19 cellular contexts compared by ENCODE assay signal in genomic region chr1:221169447-221169889, GRCh38.
A peak's percentile ranks its signal among the peaks of the same experiment; 100 is the strongest.
DNase-seq lines count a peak whose midpoint lies in the region; ATAC-seq, FAIRE-seq and TF ChIP-seq lines count a peak whose summit lies in the region.
"Had no signal": no experiment of that assay in that cellular context is flagged by ENCODE, and none has a peak within 500 bp of the region (broad histone marks: within the 10 kb centered on the region; RNA-seq: fewer than 3 reads in every experiment).

No MANE protein-coding gene starts in this region.

- peaks cover 8% of the 10 kb centered on the region for H3K36me3 Mint-ChIP-seq in HFFc6 (ENCODE audit: low read depth)
- no peaks in the 10 kb centered on the region for H3K36me3 Mint-ChIP-seq in activated CD4-positive, alpha-beta T cell treated with anti-CD3 and anti-CD28 coated beads, Interleukin-2, amount 10 ng/mL, durations not matched to agents 7 days and 5 days (ENCODE audit: low read depth)

- H2BK5ac ChIP-seq in mesenchymal stem cell (ENCODE audit: low read depth, low read length, poor library complexity, severe bottlenecking): no peak overlapping the region

- 0% methylated on average over 1 of the region's 2 CpGs for WGBS in mesenchymal stem cell
- WGBS in small intestine, 3 donors: 48 to 58% (median 49%) methylated on average over 2 of the region's 2 CpGs

- no peaks in the 10 kb centered on the region for H3K36me3 ChIP-seq in BLaER1 treated with 17β-estradiol and CSF1 and Interleukin-3, amounts not matched to agents 10 nM and 100 nM
- H3K36me3 ChIP-seq in mesenchymal stem cell (ENCODE audit: control insufficient read depth in 1 of 2, insufficient read depth in 2 of 2, low read depth in 1 of 2, low read length in 2 of 2) (no peaks in the 10 kb centered on the region), small intestine (ENCODE audit: control insufficient read depth in 2 of 2, insufficient read depth in 2 of 2, low read length in 2 of 2) (no peaks in the 10 kb centered on the region)
- H3K36me3 ChIP-seq: tibial nerve had no signal

- H3K27me3 ChIP-seq in BLaER1 treated with 17β-estradiol and CSF1 and Interleukin-3, amounts not matched to agents 10 nM and 100 nM: peaks cover 0 to 3% (median 0%) of the 10 kb centered on the region in 11 experiments; a peak in 1 of 22 replicates
- H3K27me3 ChIP-seq in mesenchymal stem cell (ENCODE audit: control insufficient read depth in 1 of 2, insufficient read depth in 1 of 2, low read length in 2 of 2): no peaks in the 10 kb centered on the region
- no peaks in the 10 kb centered on the region for H3K27me3 ChIP-seq in small intestine (ENCODE audit: control insufficient read depth in 2 of 2, insufficient read depth in 2 of 2, low read length in 2 of 2)
- H3K27me3 ChIP-seq: tibial nerve had no signal

- no peak for ATAC-seq in HG02981 (IDR thresholded peaks at IDR 0.05; ENCODE audit: unreplicated experiment)

- H4K20me1 ChIP-seq in BLaER1 treated with 17β-estradiol and CSF1 and Interleukin-3, amounts not matched to agents 10 nM and 100 nM: no peaks in the 10 kb centered on the region

- no peak overlapping the region for H3K23ac ChIP-seq in mesenchymal stem cell (ENCODE audit: low read length in 2 of 2)

- POLR2A ChIA-PET in activated CD4-positive, alpha-beta T cell treated with anti-CD3 and anti-CD28 coated beads, Interleukin-2, amount 10 ng/mL, durations not matched to agents 7 days and 5 days (lab: Charles Lee): no interaction called here

- H3K27ac Mint-ChIP-seq in HFFc6: no peak overlapping the region
- no peak overlapping the region for H3K27ac Mint-ChIP-seq in activated CD4-positive, alpha-beta T cell treated with anti-CD3 and anti-CD28 coated beads, Interleukin-2, amount 10 ng/mL, durations not matched to agents 7 days and 5 days
- H3K27ac Mint-ChIP-seq: activated CD4-positive, alpha-beta T cell treated with anti-CD3 and anti-CD28 coated beads, Interleukin-2, amount 10 ng/mL, durations not matched to agents 24 days and 14 days; activated T-helper 1 cell treated with anti-CD3 and anti-CD28 coated beads, Interleukin-12 subunit alpha, Interleukin-12 subunit beta, Interleukin-2, Interleukin-4 antibody, amounts not matched to agents 30 ng/mL and 10 ng/mL and 1 ng/mL, durations not matched to agents 14 hours and 24 hours and 36 hours had no signal

- peak overlapping the region in 6 of 11 experiments; percentile 8 to 84 (median 76); a peak in 8 of 22 replicates for H3K4me2 ChIP-seq in BLaER1 treated with 17β-estradiol and CSF1 and Interleukin-3, amounts not matched to agents 10 nM and 100 nM
- H3K4me2 ChIP-seq in mesenchymal stem cell (ENCODE audit: low read length, poor library complexity, severe bottlenecking): peak overlapping the region; percentile 3

- TF ChIP-seq CTCF in HFFc6 (IDR thresholded peaks at IDR 0.05) (no peak), cardiac fibroblast (IDR thresholded peaks at IDR 0.05; ENCODE audit: low read depth, low read length) (no peak), foreskin fibroblast (IDR thresholded peaks at IDR 0.05; ENCODE audit: low read depth, low read length) (no peak)

- no peak overlapping the region; a peak in 1 of 22 replicates for H3K9ac ChIP-seq in BLaER1 treated with 17β-estradiol and CSF1 and Interleukin-3, amounts not matched to agents 10 nM and 100 nM
- H3K9ac ChIP-seq in mesenchymal stem cell (ENCODE audit: low read length): no peak overlapping the region

- H3K18ac ChIP-seq in mesenchymal stem cell (ENCODE audit: low read depth in 1 of 2, low read length in 2 of 2): no peak overlapping the region

- H3K4me3 ChIP-seq in BLaER1 treated with 17β-estradiol and CSF1 and Interleukin-3, amounts not matched to agents 10 nM and 100 nM: no peak overlapping the region
- H3K4me3 ChIP-seq in cardiac fibroblast (replicated peaks in 1 of 2; ENCODE audit: low read depth in 2 of 2, low read length in 2 of 2): no peak overlapping the region
- no peak overlapping the region for H3K4me3 ChIP-seq in mesenchymal stem cell (ENCODE audit: insufficient read depth in 1 of 2, low read depth in 1 of 2, low read length in 2 of 2)
- no peak overlapping the region for H3K4me3 ChIP-seq in small intestine (ENCODE audit: low read depth in 1 of 2, low read length in 2 of 2)
- H3K4me3 ChIP-seq in foreskin fibroblast (ENCODE audit: low read depth in 1 of 2, low read length in 2 of 2): no peak overlapping the region
- H3K4me3 ChIP-seq: tibial nerve had no signal

- H3K14ac ChIP-seq in mesenchymal stem cell (ENCODE audit: low read length in 2 of 2): no peak overlapping the region

- H2AK5ac ChIP-seq in mesenchymal stem cell (ENCODE audit: low read length, severe bottlenecking): no peak overlapping the region

- no peak overlapping the region for H3K4me3 Mint-ChIP-seq in HFFc6
- H3K4me3 Mint-ChIP-seq in activated CD4-positive, alpha-beta T cell treated with anti-CD3 and anti-CD28 coated beads, Interleukin-2, amount 10 ng/mL, durations not matched to agents 7 days and 5 days: no peak overlapping the region
- H3K4me3 Mint-ChIP-seq: activated CD4-positive, alpha-beta T cell treated with anti-CD3 and anti-CD28 coated beads, Interleukin-2, amount 10 ng/mL, durations not matched to agents 24 days and 14 days; activated T-helper 1 cell treated with anti-CD3 and anti-CD28 coated beads, Interleukin-12 subunit alpha, Interleukin-12 subunit beta, Interleukin-2, Interleukin-4 antibody, amounts not matched to agents 30 ng/mL and 10 ng/mL and 1 ng/mL, durations not matched to agents 14 hours and 24 hours and 36 hours had no signal

- no peak overlapping the region for H2BK12ac ChIP-seq in mesenchymal stem cell (ENCODE audit: low read length in 2 of 2)

- no peak overlapping the region for H2BK15ac ChIP-seq in mesenchymal stem cell (ENCODE audit: low read depth, poor library complexity, severe bottlenecking)

- H3K4me1 Mint-ChIP-seq in HFFc6 (ENCODE audit: low read depth): peaks cover 27% of the 10 kb centered on the region
- H3K4me1 Mint-ChIP-seq in activated CD4-positive, alpha-beta T cell treated with anti-CD3 and anti-CD28 coated beads, Interleukin-2, amount 10 ng/mL, durations not matched to agents 7 days and 5 days: no peaks in the 10 kb centered on the region
- H3K4me1 Mint-ChIP-seq: activated CD4-positive, alpha-beta T cell treated with anti-CD3 and anti-CD28 coated beads, Interleukin-2, amount 10 ng/mL, durations not matched to agents 24 days and 14 days had no signal

- peak; percentile 9 for DNase-seq in HFFc6
- peak; percentile 32 to 54 for DNase-seq in cardiac fibroblast (ENCODE audit: low read depth in 2 of 2)
- peak; percentile 71 for DNase-seq in mesenchymal stem cell
- no peak for DNase-seq in small intestine
- no peak for DNase-seq in foreskin fibroblast
- DNase-seq in activated CD4-positive, alpha-beta T cell treated with anti-CD3 and anti-CD28 coated beads, Interleukin-2, amount 10 ng/mL, durations not matched to agents 7 days and 5 days: no peak
- DNase-seq: activated CD4-positive, alpha-beta T cell treated with anti-CD3 and anti-CD28 coated beads, Interleukin-2, amount 10 ng/mL, durations not matched to agents 24 days and 14 days; amygdala; foreskin melanocyte; Karpas-422; NCI-H146; NCI-H526; RPMI8226; stimulated activated CD4-positive, alpha-beta T cell treated with anti-CD3 and anti-CD28 coated beads, Interleukin-1b, Interleukin-23, amount 100 ng/mL, for 48 hours had no signal

- no peak overlapping the region for H2BK120ac ChIP-seq in mesenchymal stem cell (ENCODE audit: low read depth, low read length)

- CTCF ChIA-PET in activated CD4-positive, alpha-beta T cell treated with anti-CD3 and anti-CD28 coated beads, Interleukin-2, amount 10 ng/mL, durations not matched to agents 7 days and 5 days (lab: Charles Lee): no interaction called here

- H3K4ac ChIP-seq in mesenchymal stem cell (ENCODE audit: low read depth in 1 of 2, low read length in 2 of 2): no peak overlapping the region

- FAIRE-seq in small intestine (lab: Jason Lieb, UNC): no peak

- H4K8ac ChIP-seq in mesenchymal stem cell (ENCODE audit: low read length): no peak overlapping the region

- peak overlapping the region in 9 of 11 experiments; percentile 93 to 98 (median 96); a peak in 16 of 22 replicates for H3K27ac ChIP-seq in BLaER1 treated with 17β-estradiol and CSF1 and Interleukin-3, amounts not matched to agents 10 nM and 100 nM
- H3K27ac ChIP-seq in mesenchymal stem cell (ENCODE audit: low read length, poor library complexity, severe bottlenecking) (peak overlapping the region; percentile 77), small intestine (ENCODE audit: low read depth in 1 of 2, low read length in 1 of 2) (no peak overlapping the region)
- H3K27ac ChIP-seq: C4-2B, tibial nerve had no signal

- peaks cover 34 to 74% (median 44%) of the 10 kb centered on the region in 10 experiments for H3K4me1 ChIP-seq in BLaER1 treated with 17β-estradiol and CSF1 and Interleukin-3, amounts not matched to agents 10 nM and 100 nM
- H3K4me1 ChIP-seq in mesenchymal stem cell (ENCODE audit: control insufficient read depth, insufficient read depth, low read depth, low read length) (peaks cover 1% of the 10 kb centered on the region), small intestine (ENCODE audit: control insufficient read depth in 2 of 2, insufficient read depth in 1 of 2, low read depth in 1 of 2, low read length in 1 of 2) (no peaks in the 10 kb centered on the region)
- H3K4me1 ChIP-seq: tibial nerve had no signal

- H4K91ac ChIP-seq in mesenchymal stem cell (ENCODE audit: low read length): no peak overlapping the region

- H3K27me3 Mint-ChIP-seq in HFFc6 (ENCODE audit: insufficient read depth): peaks cover 3% of the 10 kb centered on the region
- H3K27me3 Mint-ChIP-seq in activated CD4-positive, alpha-beta T cell treated with anti-CD3 and anti-CD28 coated beads, Interleukin-2, amount 10 ng/mL, durations not matched to agents 7 days and 5 days: peaks cover 6% of the 10 kb centered on the region

- no peak overlapping the region for H2AFZ ChIP-seq in mesenchymal stem cell (ENCODE audit: low read depth, low read length)

- H3K9me3 ChIP-seq in BLaER1 treated with 17β-estradiol and CSF1 and Interleukin-3, amounts not matched to agents 10 nM and 100 nM (replicated peaks in 1 of 11): peaks cover 13 to 24% (median 18%) of the 10 kb centered on the region in 11 experiments
- peaks cover 6% of the 10 kb centered on the region for H3K9me3 ChIP-seq in mesenchymal stem cell (ENCODE audit: control insufficient read depth, low read length)
- H3K9me3 ChIP-seq in small intestine (ENCODE audit: control insufficient read depth, low read depth): no peaks in the 10 kb centered on the region

- no peaks in the 10 kb centered on the region; the same call in 1 of the 2 replicates for H3K9me3 Mint-ChIP-seq in HFFc6
- peaks cover 3% of the 10 kb centered on the region for H3K9me3 Mint-ChIP-seq in activated CD4-positive, alpha-beta T cell treated with anti-CD3 and anti-CD28 coated beads, Interleukin-2, amount 10 ng/mL, durations not matched to agents 7 days and 5 days

- no peaks in the 10 kb centered on the region for H3K79me1 ChIP-seq in mesenchymal stem cell (replicated peaks; ENCODE audit: low read length, poor library complexity, severe bottlenecking)

Comparison
In these comparisons a context has a peak if more than half of its experiments do, and no peak if none do; other contexts are left out.
1. H3K27ac ChIP-seq: peak in BLaER1 treated with 17β-estradiol and CSF1 and Interleukin-3, amounts not matched to agents 10 nM and 100 nM (9 of 11) and mesenchymal stem cell (single experiment); none in small intestine (0 of 2).
2. DNase-seq: peak in HFFc6 (single experiment), cardiac fibroblast (2 of 2) and mesenchymal stem cell (single experiment); none in small intestine (single experiment), foreskin fibroblast (0 of 2) and activated CD4-positive, alpha-beta T cell treated with anti-CD3 and anti-CD28 coated beads, Interleukin-2, amount 10 ng/mL, durations not matched to agents 7 days and 5 days (single experiment).